ENCODE assay signal across 1 cellular context in the genomic region with DNA sequence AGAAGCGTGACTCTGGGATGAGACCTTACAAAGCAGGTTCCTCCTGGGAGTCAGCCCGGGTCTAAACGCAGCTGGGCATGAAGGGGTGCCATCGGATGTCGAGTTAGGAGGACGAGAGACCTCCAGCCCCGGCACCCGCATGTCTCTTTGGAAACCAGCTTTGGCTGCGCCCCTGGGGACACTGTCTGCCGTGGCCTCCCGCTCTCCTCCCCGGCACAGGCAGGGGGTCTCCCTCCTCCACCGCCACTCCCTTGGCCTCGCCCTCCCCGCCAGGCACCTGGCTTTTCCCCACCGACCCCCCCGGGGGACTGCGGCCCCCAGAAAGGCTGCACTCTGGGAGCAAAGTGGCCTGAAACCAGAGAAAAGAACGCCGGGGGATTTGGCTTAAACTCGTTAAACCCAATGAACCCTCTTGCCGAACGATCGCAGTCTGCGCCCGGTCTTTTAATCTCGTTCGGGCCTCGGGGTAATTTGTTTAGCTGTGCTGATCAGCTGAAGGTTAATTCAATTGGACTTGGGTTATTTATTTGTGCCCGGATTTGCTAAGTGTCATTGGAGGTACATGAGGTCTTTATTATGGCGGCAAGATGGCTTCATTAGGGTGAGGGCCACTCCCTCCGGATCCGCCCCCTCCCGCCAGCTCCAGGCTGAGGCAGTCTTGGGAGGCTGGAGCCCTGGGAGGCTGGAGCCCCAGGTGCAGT.
TF ChIP-seq lines count a peak whose summit lies in the region.

No MANE protein-coding gene starts in this region.

TF ChIP-seq in GM23338, 12 proteins besides CTCF, POLR2A, EP300 and RAD21 (continued from another document):
- TF ChIP-seq, protein P1, sequence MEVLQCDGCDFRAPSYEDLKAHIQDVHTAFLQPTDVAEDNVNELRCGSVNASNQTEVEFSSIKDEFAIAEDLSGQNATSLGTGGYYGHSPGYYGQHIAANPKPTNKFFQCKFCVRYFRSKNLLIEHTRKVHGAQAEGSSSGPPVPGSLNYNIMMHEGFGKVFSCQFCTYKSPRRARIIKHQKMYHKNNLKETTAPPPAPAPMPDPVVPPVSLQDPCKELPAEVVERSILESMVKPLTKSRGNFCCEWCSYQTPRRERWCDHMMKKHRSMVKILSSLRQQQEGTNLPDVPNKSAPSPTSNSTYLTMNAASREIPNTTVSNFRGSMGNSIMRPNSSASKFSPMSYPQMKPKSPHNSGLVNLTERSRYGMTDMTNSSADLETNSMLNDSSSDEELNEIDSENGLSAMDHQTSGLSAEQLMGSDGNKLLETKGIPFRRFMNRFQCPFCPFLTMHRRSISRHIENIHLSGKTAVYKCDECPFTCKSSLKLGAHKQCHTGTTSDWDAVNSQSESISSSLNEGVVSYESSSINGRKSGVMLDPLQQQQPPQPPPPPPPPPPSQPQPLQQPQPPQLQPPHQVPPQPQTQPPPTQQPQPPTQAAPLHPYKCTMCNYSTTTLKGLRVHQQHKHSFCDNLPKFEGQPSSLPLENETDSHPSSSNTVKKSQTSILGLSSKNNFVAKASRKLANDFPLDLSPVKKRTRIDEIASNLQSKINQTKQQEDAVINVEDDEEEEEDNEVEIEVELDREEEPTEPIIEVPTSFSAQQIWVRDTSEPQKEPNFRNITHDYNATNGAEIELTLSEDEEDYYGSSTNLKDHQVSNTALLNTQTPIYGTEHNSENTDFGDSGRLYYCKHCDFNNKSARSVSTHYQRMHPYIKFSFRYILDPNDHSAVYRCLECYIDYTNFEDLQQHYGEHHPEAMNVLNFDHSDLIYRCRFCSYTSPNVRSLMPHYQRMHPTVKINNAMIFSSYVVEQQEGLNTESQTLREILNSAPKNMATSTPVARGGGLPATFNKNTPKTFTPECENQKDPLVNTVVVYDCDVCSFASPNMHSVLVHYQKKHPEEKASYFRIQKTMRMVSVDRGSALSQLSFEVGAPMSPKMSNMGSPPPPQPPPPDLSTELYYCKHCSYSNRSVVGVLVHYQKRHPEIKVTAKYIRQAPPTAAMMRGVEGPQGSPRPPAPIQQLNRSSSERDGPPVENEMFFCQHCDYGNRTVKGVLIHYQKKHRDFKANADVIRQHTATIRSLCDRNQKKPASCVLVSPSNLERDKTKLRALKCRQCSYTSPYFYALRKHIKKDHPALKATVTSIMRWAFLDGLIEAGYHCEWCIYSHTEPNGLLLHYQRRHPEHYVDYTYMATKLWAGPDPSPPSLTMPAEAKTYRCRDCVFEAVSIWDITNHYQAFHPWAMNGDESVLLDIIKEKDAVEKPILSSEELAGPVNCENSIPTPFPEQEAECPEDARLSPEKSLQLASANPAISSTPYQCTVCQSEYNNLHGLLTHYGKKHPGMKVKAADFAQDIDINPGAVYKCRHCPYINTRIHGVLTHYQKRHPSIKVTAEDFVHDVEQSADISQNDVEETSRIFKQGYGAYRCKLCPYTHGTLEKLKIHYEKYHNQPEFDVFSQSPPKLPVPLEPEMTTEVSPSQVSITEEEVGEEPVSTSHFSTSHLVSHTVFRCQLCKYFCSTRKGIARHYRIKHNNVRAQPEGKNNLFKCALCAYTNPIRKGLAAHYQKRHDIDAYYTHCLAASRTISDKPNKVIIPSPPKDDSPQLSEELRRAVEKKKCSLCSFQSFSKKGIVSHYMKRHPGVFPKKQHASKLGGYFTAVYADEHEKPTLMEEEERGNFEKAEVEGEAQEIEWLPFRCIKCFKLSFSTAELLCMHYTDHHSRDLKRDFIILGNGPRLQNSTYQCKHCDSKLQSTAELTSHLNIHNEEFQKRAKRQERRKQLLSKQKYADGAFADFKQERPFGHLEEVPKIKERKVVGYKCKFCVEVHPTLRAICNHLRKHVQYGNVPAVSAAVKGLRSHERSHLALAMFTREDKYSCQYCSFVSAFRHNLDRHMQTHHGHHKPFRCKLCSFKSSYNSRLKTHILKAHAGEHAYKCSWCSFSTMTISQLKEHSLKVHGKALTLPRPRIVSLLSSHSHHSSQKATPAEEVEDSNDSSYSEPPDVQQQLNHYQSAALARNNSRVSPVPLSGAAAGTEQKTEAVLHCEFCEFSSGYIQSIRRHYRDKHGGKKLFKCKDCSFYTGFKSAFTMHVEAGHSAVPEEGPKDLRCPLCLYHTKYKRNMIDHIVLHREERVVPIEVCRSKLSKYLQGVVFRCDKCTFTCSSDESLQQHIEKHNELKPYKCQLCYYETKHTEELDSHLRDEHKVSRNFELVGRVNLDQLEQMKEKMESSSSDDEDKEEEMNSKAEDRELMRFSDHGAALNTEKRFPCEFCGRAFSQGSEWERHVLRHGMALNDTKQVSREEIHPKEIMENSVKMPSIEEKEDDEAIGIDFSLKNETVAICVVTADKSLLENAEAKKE (CRISPR knock-in tag; IDR thresholded peaks at IDR 0.05): no peak
- TF ChIP-seq EZH2 (IDR thresholded peaks at IDR 0.05; ENCODE audit: low read depth, unreplicated experiment) (no peak), STAT1 (IDR thresholded peaks at IDR 0.05; ENCODE audit: unreplicated experiment) (no peak)
